In the genomic region with DNA sequence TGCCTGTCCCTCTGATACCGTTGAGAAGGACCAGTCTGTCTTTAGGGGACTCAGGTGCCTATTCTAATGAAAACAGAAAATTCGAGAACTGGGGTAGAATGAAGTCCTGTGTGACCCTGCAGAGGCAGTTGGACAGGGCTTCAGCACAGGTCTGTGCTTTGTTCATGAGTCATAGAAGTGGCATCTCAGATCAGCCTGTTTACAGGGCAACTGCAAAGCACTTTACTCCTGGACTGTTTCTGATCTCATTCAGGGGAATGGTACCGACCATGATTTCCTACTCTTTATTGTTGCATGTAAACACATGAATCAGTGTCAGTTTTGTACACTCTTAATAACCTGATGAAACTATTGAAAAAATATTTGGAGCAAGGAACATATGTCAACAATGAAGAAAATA, we compare ENCODE assay signal across 16 cellular contexts.
A peak's percentile ranks its signal among the peaks of the same experiment; 100 is the strongest.
DNase-seq lines count a peak whose midpoint lies in the region; ATAC-seq and TF ChIP-seq lines count a peak whose summit lies in the region.
"Had no signal": no experiment of that assay in that cellular context is flagged by ENCODE, and none has a peak within 500 bp of the region (broad histone marks: within the 10 kb centered on the region; RNA-seq: fewer than 3 reads in every experiment).

No MANE protein-coding gene starts in this region.

- ATAC-seq in GM18498 (IDR thresholded peaks at IDR 0.05; ENCODE audit: unreplicated experiment) = no peak

- DNase-seq in HT-29 (ENCODE audit: low spot score) = peak; percentile 5
- peak; percentile 78 for DNase-seq in NCI-H774 (lab: John Stamatoyannopoulos, UW)
- peak; percentile 0 for DNase-seq in choroid plexus epithelial cell (ENCODE audit: low read depth)
- DNase-seq in non-pigmented ciliary epithelial cell (ENCODE audit: low read depth) = peak; percentile 17
- DNase-seq in NCI-H526 (lab: John Stamatoyannopoulos, UW) = no peak
- no peak for DNase-seq in activated CD4-positive, CD25-positive, alpha-beta regulatory T cell treated with anti-CD3 and anti-CD28 coated beads, Interleukin-2, amount 50 U/mL, for 72 hours
- DNase-seq: AML-193; effector CD4-positive, alpha-beta T cell; GF-D8; IMR-90; kidney glomerular epithelial cell; NCI-H2107; SHP77 had no signal

- TF ChIP-seq CTCF in choroid plexus epithelial cell (conservative IDR thresholded peaks at IDR 0.05; ENCODE audit: low read depth, low read length) = no peak

- H3K4me3 ChIP-seq in choroid plexus epithelial cell (ENCODE audit: low read depth, low read length) = no peak overlapping the region
- H3K4me3 ChIP-seq: smooth muscle cell, thoracic aorta had no signal

Comparison
In these comparisons a context has a peak if more than half of its experiments do, and no peak if none do; other contexts are left out.
1. DNase-seq: peak in HT-29 (single experiment), NCI-H774 (single experiment), choroid plexus epithelial cell (single experiment) and non-pigmented ciliary epithelial cell (single experiment); none in NCI-H526 (0 of 2) and activated CD4-positive, CD25-positive, alpha-beta regulatory T cell treated with anti-CD3 and anti-CD28 coated beads, Interleukin-2, amount 50 U/mL, for 72 hours (single experiment).